Comparison of ENCODE assay signal across 10 cellular contexts in the genomic region with DNA sequence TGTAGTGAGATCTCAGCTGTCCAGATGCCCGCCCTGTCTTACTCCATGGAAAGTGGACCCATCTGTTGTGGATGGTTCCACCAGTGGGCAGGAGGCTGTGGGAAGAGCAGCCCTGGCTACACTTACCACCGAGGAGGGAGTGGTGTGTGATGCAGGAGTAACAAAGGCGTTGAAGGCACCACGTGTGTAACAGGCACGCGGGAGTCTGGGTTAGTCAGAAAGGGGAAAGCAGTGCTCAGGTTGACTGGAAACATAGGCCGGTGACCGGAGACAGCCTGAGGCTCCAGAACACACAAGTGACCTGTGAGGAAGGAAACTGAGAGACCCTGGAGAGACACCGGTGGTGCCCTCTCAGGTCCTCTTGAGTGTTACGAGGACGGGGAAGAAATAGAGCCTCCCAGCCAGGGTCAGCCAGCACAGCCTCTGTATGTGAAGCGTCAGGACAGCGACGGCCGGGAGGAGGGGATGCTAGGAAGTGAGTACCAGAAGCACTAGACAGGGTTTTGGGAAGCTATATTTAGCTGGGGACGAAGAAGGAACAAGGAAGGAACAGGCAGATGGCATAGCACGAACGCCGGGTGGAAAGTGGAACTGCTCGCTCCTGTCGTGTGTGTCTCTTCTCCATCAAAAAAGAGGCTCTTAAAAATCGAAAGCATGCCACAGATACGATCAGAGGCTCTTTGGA. TPM values are rescaled to one million over a fixed set of nuclear protein-coding genes. Genes with fewer than 3 reads are reported as not detected.
DNase-seq lines count a peak whose midpoint lies in the region; ATAC-seq and TF ChIP-seq lines count a peak whose summit lies in the region.
"Had no signal": no experiment of that assay in that cellular context is flagged by ENCODE, and none has a peak within 500 bp of the region (broad histone marks: within the 10 kb centered on the region; RNA-seq: fewer than 3 reads in every experiment).

No MANE protein-coding gene starts in this region.

- no peaks in the 10 kb centered on the region for H3K27me3 Mint-ChIP-seq in activated CD4-positive, alpha-beta memory T cell treated with anti-CD3 and anti-CD28 coated beads for 36 hours

- H3K36me3 Mint-ChIP-seq in activated CD4-positive, alpha-beta memory T cell treated with anti-CD3 and anti-CD28 coated beads for 36 hours: peaks cover 44% of the 10 kb centered on the region

- in situ Hi-C loops in brain microvascular endothelial cell (cut with HindIII; ENCODE audit: low pct_ligation_motif_present, low sequenced_read_pairs): no loop called here

- no peak overlapping the region for H3K27ac ChIP-seq in brain microvascular endothelial cell

- peaks cover 50% of the 10 kb centered on the region for H3K4me1 Mint-ChIP-seq in activated CD4-positive, alpha-beta memory T cell treated with anti-CD3 and anti-CD28 coated beads for 36 hours (ENCODE audit: low read depth)

- no peak overlapping the region for H3K4me3 ChIP-seq in brain microvascular endothelial cell (ENCODE audit: low read depth, low read length)

- DNase-seq in GM10266 (ENCODE audit: extremely low spot score) (peak; percentile 2), Right ventricle myocardium inferior (ENCODE audit: missing footprints) (peak; percentile 81), posterior vena cava (ENCODE audit: low spot score) (peak; percentile 87), brain microvascular endothelial cell (no peak)
- DNase-seq in activated CD4-positive, alpha-beta memory T cell treated with anti-CD3 and anti-CD28 coated beads for 36 hours: no peak
- no peak for DNase-seq in effector CD4-positive, alpha-beta T cell
- DNase-seq in activated CD8-positive, alpha-beta memory T cell treated with anti-CD3 and anti-CD28 coated beads for 24 hours: no peak
- DNase-seq: NCI-H345; stimulated activated CD4-positive, alpha-beta T cell treated with anti-CD3 and anti-CD28 coated beads, Interleukin-4, amount 100 ng/mL, for 24 hours had no signal

- CTCF ChIA-PET in activated CD4-positive, alpha-beta memory T cell treated with anti-CD3 and anti-CD28 coated beads for 36 hours (lab: Charles Lee): no interaction called here

- no peaks in the 10 kb centered on the region for H3K27me3 ChIP-seq in brain microvascular endothelial cell (replicated peaks)

- POLR2A ChIA-PET in activated CD4-positive, alpha-beta memory T cell treated with anti-CD3 and anti-CD28 coated beads for 36 hours (lab: Charles Lee): no interaction called here

- no peaks in the 10 kb centered on the region for H3K9me3 Mint-ChIP-seq in activated CD4-positive, alpha-beta memory T cell treated with anti-CD3 and anti-CD28 coated beads for 36 hours

- TF ChIP-seq CTCF in GM10266 (IDR thresholded peaks at IDR 0.05; ENCODE audit: control insufficient read depth, insufficient read depth, low read depth, missing control alignments) (no peak), brain microvascular endothelial cell (IDR thresholded peaks at IDR 0.05; ENCODE audit: low read depth, low read length, missing control alignments) (no peak)

- no peak overlapping the region for H3K4me3 Mint-ChIP-seq in activated CD4-positive, alpha-beta memory T cell treated with anti-CD3 and anti-CD28 coated beads for 36 hours

- intact Hi-C loops in activated CD4-positive, alpha-beta memory T cell treated with anti-CD3 and anti-CD28 coated beads for 36 hours (cut with micrococcal nuclease): no loop called here
- intact Hi-C loops in Right ventricle myocardium inferior (cut with DNase I): no loop called here
- intact Hi-C loops in posterior vena cava (cut with DNase I): no loop called here

- peaks cover 31% of the 10 kb centered on the region for H3K36me3 ChIP-seq in brain microvascular endothelial cell (replicated peaks)

- H3K27ac Mint-ChIP-seq in activated CD4-positive, alpha-beta memory T cell treated with anti-CD3 and anti-CD28 coated beads for 36 hours: peak overlapping the region; percentile 77

- ATAC-seq in Right ventricle myocardium inferior (peak; percentile 63), HG03108 (IDR thresholded peaks at IDR 0.05; ENCODE audit: unreplicated experiment) (no peak)

RNA-seq across cellular contexts. Expression of a gene that starts 21.7 kb away (rescaled TPM):
- 100 to 1,000 TPM; 188 to 196 TPM for total RNA-seq in activated CD4-positive, alpha-beta memory T cell treated with anti-CD3 and anti-CD28 coated beads for 36 hours
- 146 TPM for total RNA-seq in Right ventricle myocardium inferior
- total RNA-seq in posterior vena cava: 100 to 1,000 TPM; 198 to 227 TPM

RNA-seq across cellular contexts. Expression of a gene that starts 47.3 kb away (rescaled TPM):
- total RNA-seq in activated CD4-positive, alpha-beta memory T cell treated with anti-CD3 and anti-CD28 coated beads for 36 hours: 10 to 100 TPM in 1 of 2 experiments, 1 to 10 TPM in 1; 9.5 to 13.2 TPM
- total RNA-seq in Right ventricle myocardium inferior: 30.4 TPM
- 10 to 100 TPM; 13.2 to 16.0 TPM for total RNA-seq in posterior vena cava

RNA-seq across cellular contexts. Expression of a gene that starts 51.7 kb away (rescaled TPM):
- total RNA-seq in activated CD4-positive, alpha-beta memory T cell treated with anti-CD3 and anti-CD28 coated beads for 36 hours: 10 to 100 TPM; 12.8 to 13.6 TPM
- total RNA-seq in Right ventricle myocardium inferior (6.7 TPM), posterior vena cava (10 to 100 TPM; 10.7 to 14.6 TPM)

Comparison
In these comparisons a context has a peak if more than half of its experiments do, and no peak if none do; other contexts are left out.
1. DNase-seq: peak in GM10266 (single experiment), Right ventricle myocardium inferior (single experiment) and posterior vena cava (single experiment); none in activated CD4-positive, alpha-beta memory T cell treated with anti-CD3 and anti-CD28 coated beads for 36 hours (single experiment), effector CD4-positive, alpha-beta T cell (single experiment), brain microvascular endothelial cell (single experiment) and activated CD8-positive, alpha-beta memory T cell treated with anti-CD3 and anti-CD28 coated beads for 24 hours (single experiment).